Comparison of ENCODE assay signal across 11 cellular contexts in genomic region chr22:36741204-36741793, GRCh38. TPM values are rescaled to one million over a fixed set of nuclear protein-coding genes. Genes with fewer than 3 reads are reported as not detected.
DNase-seq lines count a peak whose midpoint lies in the region; ATAC-seq and TF ChIP-seq lines count a peak whose summit lies in the region.
"Had no signal": no experiment of that assay in that cellular context is flagged by ENCODE, and none has a peak within 500 bp of the region (broad histone marks: within the 10 kb centered on the region; RNA-seq: fewer than 3 reads in every experiment).

No MANE protein-coding gene starts in this region.

- DNase-seq in BE2C (peak; percentile 78), GM19240 (ENCODE audit: insufficient read length, low spot score) (peak; percentile 43), OCI-M1 (lab: John Stamatoyannopoulos, UW) (peak; percentile 30), hepatic stellate cell (ENCODE audit: low spot score) (peak; percentile 26), Ammon's horn (ENCODE audit: low spot score) (no peak)
- DNase-seq in stimulated activated CD4-positive, alpha-beta T cell treated with anti-CD3 and anti-CD28 coated beads, Interleukin-4, amount 100 ng/mL, for 4 hours: no peak
- no peak for DNase-seq in stimulated activated CD4-positive, alpha-beta T cell treated with anti-CD3 and anti-CD28 coated beads, Interleukin-1b, Interleukin-23, amount 100 ng/mL, for 48 hours
- DNase-seq: nucleus accumbens; stimulated activated CD4-positive, alpha-beta T cell treated with anti-CD3 and anti-CD28 coated beads, Interleukin-2, amount 100 ng/mL, for 48 hours had no signal

- H3K4me1 ChIP-seq in BE2C: no peaks in the 10 kb centered on the region

- no peaks in the 10 kb centered on the region for H3K36me3 ChIP-seq in BE2C

- no peak for TF ChIP-seq CTCF in BE2C (IDR thresholded peaks at IDR 0.05; ENCODE audit: low read depth, low read length)

- no peaks in the 10 kb centered on the region for H3K9me3 ChIP-seq in BE2C

- H3K27me3 ChIP-seq in BE2C: no peaks in the 10 kb centered on the region

- no peak for ATAC-seq in HG02610 (IDR thresholded peaks at IDR 0.05; ENCODE audit: unreplicated experiment)

- H3K4me3 ChIP-seq in BE2C (ENCODE audit: low read depth, low read length): no peak overlapping the region; the same call in 1 of the 2 replicates
- H3K4me3 ChIP-seq: SK-N-MC had no signal

RNA-seq across cellular contexts. Expression of gene IFT27, which starts 34.6 kb away (rescaled TPM):
- 21.9 TPM for polyA plus RNA-seq in BE2C (2012; ENCODE audit: insufficient read depth, insufficient read length, low read depth)

RNA-seq across cellular contexts. Expression of gene CACNG2, which starts 37.7 kb away (rescaled TPM):
- polyA plus RNA-seq in BE2C (2012; ENCODE audit: insufficient read depth, insufficient read length, low read depth): 0.48 TPM

Comparison
In these comparisons a context has a peak if more than half of its experiments do, and no peak if none do; other contexts are left out.
1. DNase-seq: peak in BE2C (single experiment), GM19240 (single experiment), OCI-M1 (single experiment) and hepatic stellate cell (single experiment); none in stimulated activated CD4-positive, alpha-beta T cell treated with anti-CD3 and anti-CD28 coated beads, Interleukin-4, amount 100 ng/mL, for 4 hours (0 of 2), Ammon's horn (single experiment) and stimulated activated CD4-positive, alpha-beta T cell treated with anti-CD3 and anti-CD28 coated beads, Interleukin-1b, Interleukin-23, amount 100 ng/mL, for 48 hours (single experiment).